In the genomic region with DNA sequence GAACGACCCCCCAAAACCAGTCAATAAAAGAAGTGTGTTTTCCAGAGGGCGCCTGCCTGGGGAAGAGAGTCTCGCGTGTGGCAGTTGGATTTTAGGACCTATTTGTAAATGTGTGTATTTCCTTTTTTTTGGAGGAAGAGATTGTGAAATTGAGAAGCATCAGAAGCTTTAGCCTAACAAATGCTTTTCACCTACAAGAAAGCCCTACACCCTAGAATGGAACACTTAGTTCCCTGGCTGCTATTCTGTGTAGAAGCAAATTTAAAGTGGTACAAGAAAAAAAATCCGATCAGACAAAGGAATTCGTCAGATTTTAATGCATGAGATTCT, we compare ENCODE assay signal across 8 cellular contexts.
DNase-seq lines count a peak whose midpoint lies in the region; ATAC-seq and TF ChIP-seq lines count a peak whose summit lies in the region.

No MANE protein-coding gene starts in this region.

- peak overlapping the region; percentile 83 for H3K4me3 ChIP-seq in endocrine pancreas (ENCODE audit: control insufficient read depth, insufficient read depth, low read length)
- peak overlapping the region; percentile 89 to 99 for H3K4me3 ChIP-seq in neutrophil (ENCODE audit: low read depth in 1 of 2, low read length in 1 of 2)

- TF ChIP-seq CTCF in GM13977 (IDR thresholded peaks at IDR 0.05; ENCODE audit: extremely low read depth, insufficient read depth, missing control alignments): no peak
- TF ChIP-seq CTCF in neutrophil (IDR thresholded peaks at IDR 0.05): no peak

- H3K9ac ChIP-seq in endocrine pancreas (ENCODE audit: control insufficient read depth, insufficient read depth, low read length): peak overlapping the region; percentile 99

- ATAC-seq in GM18867 (IDR thresholded peaks at IDR 0.05; ENCODE audit: unreplicated experiment) (no peak), HG02885 (IDR thresholded peaks at IDR 0.05; ENCODE audit: poor library complexity, unreplicated experiment) (no peak)

- no peaks in the 10 kb centered on the region for H3K36me3 ChIP-seq in endocrine pancreas (ENCODE audit: control insufficient read depth, insufficient read depth, low read length)
- peaks cover 5% of the 10 kb centered on the region for H3K36me3 ChIP-seq in neutrophil

- in situ Hi-C loops in GM13977 (cut with MboI; ENCODE audit: low pct_unique_long_range_greater_than_20kb, low sequenced_read_pairs, unreplicated experiment): no loop called here

- DNase-seq in GM13977 (ENCODE audit: low spot score) (peak; percentile 22), NOMO-1 treated with DMSO at 0.1 percent for 48 hours (lab: John Stamatoyannopoulos, UW; ENCODE audit: unreplicated experiment) (peak; percentile 34), erythroblast (lab: John Stamatoyannopoulos, UW) (no peak)
- no peak for DNase-seq in effector CD4-positive, alpha-beta T cell

- TF ChIP-seq POLR2A in erythroblast (IDR thresholded peaks at IDR 0.05; ENCODE audit: low read length): no peak

- H3K27me3 ChIP-seq in endocrine pancreas (ENCODE audit: control insufficient read depth, insufficient read depth, low read length) (no peaks in the 10 kb centered on the region), neutrophil (no peaks in the 10 kb centered on the region)

- H3K4me1 ChIP-seq in endocrine pancreas (ENCODE audit: control insufficient read depth, insufficient read depth, low read length) (peaks cover 6% of the 10 kb centered on the region), neutrophil (ENCODE audit: control insufficient read depth in 1 of 2, insufficient read depth in 1 of 2, low read depth in 1 of 2, low read length in 1 of 2) (peaks cover 25 to 36% of the 10 kb centered on the region in 2 experiments)

- H3K9me3 ChIP-seq in endocrine pancreas (ENCODE audit: control insufficient read depth, low read length) (no peaks in the 10 kb centered on the region), neutrophil (no peaks in the 10 kb centered on the region)

- H3K27ac ChIP-seq in neutrophil: peak overlapping the region; percentile 99

Comparison
In these comparisons a context has a peak if more than half of its experiments do, and no peak if none do; other contexts are left out.
1. DNase-seq: peak in GM13977 (single experiment) and NOMO-1 treated with DMSO at 0.1 percent for 48 hours (single experiment); none in effector CD4-positive, alpha-beta T cell (single experiment) and erythroblast (0 of 2).